13 cellular contexts compared by ENCODE assay signal in genomic region chr17:55965051-55965450, GRCh38.
"Had no signal": no experiment of that assay in that cellular context is flagged by ENCODE, and none has a peak within 500 bp of the region (broad histone marks: within the 10 kb centered on the region; RNA-seq: fewer than 3 reads in every experiment).

No MANE protein-coding gene starts in this region.

- H3K4me3 Mint-ChIP-seq: activated CD4-positive, alpha-beta memory T cell treated with anti-CD3 and anti-CD28 coated beads for 36 hours; activated naive CD8-positive, alpha-beta T cell; activated T-helper 1 cell treated with anti-CD3 and anti-CD28 coated beads, Interleukin-12 subunit alpha, Interleukin-12 subunit beta, Interleukin-2, Interleukin-4 antibody, amounts not matched to agents 30 ng/mL and 10 ng/mL and 1 ng/mL, durations not matched to agents 14 hours and 24 hours and 36 hours had no signal

- H3K27ac Mint-ChIP-seq: activated CD4-positive, alpha-beta memory T cell treated with anti-CD3 and anti-CD28 coated beads for 36 hours; activated naive CD8-positive, alpha-beta T cell; activated T-helper 1 cell treated with anti-CD3 and anti-CD28 coated beads, Interleukin-12 subunit alpha, Interleukin-12 subunit beta, Interleukin-2, Interleukin-4 antibody, amounts not matched to agents 30 ng/mL and 10 ng/mL and 1 ng/mL, durations not matched to agents 14 hours and 24 hours and 36 hours had no signal

- H3K27me3 Mint-ChIP-seq: activated CD4-positive, alpha-beta memory T cell treated with anti-CD3 and anti-CD28 coated beads for 36 hours had no signal

- DNase-seq: activated CD4-positive, alpha-beta memory T cell treated with anti-CD3 and anti-CD28 coated beads for 36 hours; activated gamma-delta T cell treated with Interleukin-2 at 50 U/mL for 16 hours; activated T-cell treated with anti-CD3 and anti-CD28 coated beads for 4 hours; effector CD4-positive, alpha-beta T cell; gastrocnemius medialis; head of caudate nucleus; retina; stimulated activated naive CD4-positive, alpha-beta T cell; upper lobe of right lung had no signal

- ATAC-seq: esophagus mucosa, gastrocnemius medialis, upper lobe of right lung had no signal

- H3K27me3 ChIP-seq: gastrocnemius medialis, upper lobe of right lung had no signal

- H3K9me3 ChIP-seq: gastrocnemius medialis, upper lobe of right lung had no signal

- H3K36me3 ChIP-seq: gastrocnemius medialis, upper lobe of right lung had no signal

- H3K27ac ChIP-seq: gastrocnemius medialis, upper lobe of right lung, VCaP had no signal

- H3K36me3 Mint-ChIP-seq: activated CD4-positive, alpha-beta memory T cell treated with anti-CD3 and anti-CD28 coated beads for 36 hours; activated naive CD8-positive, alpha-beta T cell had no signal

- H3K4me1 ChIP-seq: gastrocnemius medialis, upper lobe of right lung had no signal

- H3K9me3 Mint-ChIP-seq: activated CD4-positive, alpha-beta memory T cell treated with anti-CD3 and anti-CD28 coated beads for 36 hours; activated T-helper 1 cell treated with anti-CD3 and anti-CD28 coated beads, Interleukin-12 subunit alpha, Interleukin-12 subunit beta, Interleukin-2, Interleukin-4 antibody, amounts not matched to agents 30 ng/mL and 10 ng/mL and 1 ng/mL, durations not matched to agents 14 hours and 24 hours and 36 hours had no signal

- H3K4me3 ChIP-seq: gastrocnemius medialis, upper lobe of right lung had no signal
